8 cellular contexts compared by ENCODE assay signal in genomic region chr15:65355173-65355982, GRCh38. TPM values are rescaled to one million over a fixed set of nuclear protein-coding genes. Genes with fewer than 3 reads are reported as not detected.
DNase-seq lines count a peak whose midpoint lies in the region; ATAC-seq and TF ChIP-seq lines count a peak whose summit lies in the region.

No MANE protein-coding gene starts in this region.

- POLR2A ChIA-PET in CD8-positive, alpha-beta memory T cell (lab: Charles Lee), result no interaction called here

- CTCF ChIA-PET in CD8-positive, alpha-beta memory T cell (lab: Charles Lee), result interaction anchor here (0.9 kb wide), 1 partner anchor 30 kb away, joined by 3 read pairs; no protein-coding TSS in a partner anchor

- ATAC-seq in left cardiac atrium (peak; percentile 23 to 61), HG02571 (IDR thresholded peaks at IDR 0.05; ENCODE audit: unreplicated experiment) (no peak), HG02938 (IDR thresholded peaks at IDR 0.05; ENCODE audit: unreplicated experiment) (no peak), GM18498 (IDR thresholded peaks at IDR 0.05; ENCODE audit: unreplicated experiment) (no peak), HG03565 (IDR thresholded peaks at IDR 0.05; ENCODE audit: unreplicated experiment) (no peak)

- H3K4me1 Mint-ChIP-seq in CD8-positive, alpha-beta memory T cell, result peaks cover 5 to 7% (median 7%) of the 10 kb centered on the region in 3 donors

- DNase-seq in CD8-positive, alpha-beta memory T cell, result no peak
- DNase-seq in WERI-Rb-1 (peak; percentile 81), left cardiac atrium (no peak), pons (ENCODE audit: low spot score) (peak; percentile 80)

- peaks cover 23% of the 10 kb centered on the region for H3K27me3 ChIP-seq in CD8-positive, alpha-beta memory T cell (ENCODE audit: insufficient read depth, low read length, poor library complexity, severe bottlenecking)
- H3K27me3 ChIP-seq in WERI-Rb-1 (ENCODE audit: insufficient read depth, low read depth, severe bottlenecking), result no peaks in the 10 kb centered on the region

- H3K27ac Mint-ChIP-seq in CD8-positive, alpha-beta memory T cell, result no peak overlapping the region

- no peak for TF ChIP-seq CTCF in WERI-Rb-1 (IDR thresholded peaks at IDR 0.05; ENCODE audit: low read depth, low read length)

- intact Hi-C loops in left cardiac atrium (cut with DNase I), result no loop called here

- H3K9me3 ChIP-seq in CD8-positive, alpha-beta memory T cell (ENCODE audit: low read length), result no peaks in the 10 kb centered on the region
- peaks cover 7% of the 10 kb centered on the region for H3K9me3 ChIP-seq in WERI-Rb-1 (ENCODE audit: severe bottlenecking)

- H3K4me1 ChIP-seq in CD8-positive, alpha-beta memory T cell (ENCODE audit: insufficient read depth, low read length), result no peaks in the 10 kb centered on the region

- H3K4me3 ChIP-seq in CD8-positive, alpha-beta memory T cell (ENCODE audit: low read length), result no peak overlapping the region
- peak overlapping the region; percentile 61 for H3K4me3 ChIP-seq in WERI-Rb-1 (ENCODE audit: low read depth, low read length)

- H3K9me3 Mint-ChIP-seq in CD8-positive, alpha-beta memory T cell, result peaks cover 5 to 22% (median 11%) of the 10 kb centered on the region in 5 donors

- no peaks in the 10 kb centered on the region for H3K36me3 ChIP-seq in CD8-positive, alpha-beta memory T cell (ENCODE audit: insufficient read depth, low read length)
- no peaks in the 10 kb centered on the region for H3K36me3 ChIP-seq in WERI-Rb-1

- H3K27me3 Mint-ChIP-seq in CD8-positive, alpha-beta memory T cell, result peaks cover 36 to 61% of the 10 kb centered on the region in 2 donors

- H3K4me3 Mint-ChIP-seq in CD8-positive, alpha-beta memory T cell, result peak overlapping the region in 4 of 7 donors; percentile 38 to 60 (median 57)

- H3K27ac ChIP-seq in CD8-positive, alpha-beta memory T cell (ENCODE audit: low read depth, low read length), result no peak overlapping the region
- peak overlapping the region; percentile 89 for H3K27ac ChIP-seq in WERI-Rb-1

- H3K36me3 Mint-ChIP-seq in CD8-positive, alpha-beta memory T cell, result peaks cover 0 to 9% (median 0%) of the 10 kb centered on the region in 3 donors

RNA-seq across cellular contexts. Expression of gene IGDCC3, which starts 22.4 kb away (rescaled TPM):
- total RNA-seq in CD8-positive, alpha-beta memory T cell, result not detected
- polyA plus RNA-seq in CD8-positive, alpha-beta memory T cell, result not detected
- total RNA-seq in left cardiac atrium, result under 1 TPM in 1 of 2 donors, not detected in 1; 0.09 TPM

RNA-seq across cellular contexts. Expression of gene RNU5B-1, which starts 50.9 kb away (rescaled TPM):
- not detected for total RNA-seq in CD8-positive, alpha-beta memory T cell
- not detected for polyA plus RNA-seq in CD8-positive, alpha-beta memory T cell
- 10 to 100 TPM; 39.9 to 44.0 TPM for total RNA-seq in left cardiac atrium

RNA-seq across cellular contexts. Expression of gene RNU5A-1, which starts 59.5 kb away (rescaled TPM):
- not detected for total RNA-seq in CD8-positive, alpha-beta memory T cell
- not detected for polyA plus RNA-seq in CD8-positive, alpha-beta memory T cell
- total RNA-seq in left cardiac atrium, result not detected

Comparison
In these comparisons a context has a peak if more than half of its experiments do, and no peak if none do; other contexts are left out.
1. DNase-seq: peak in WERI-Rb-1 (single experiment) and pons (single experiment); none in CD8-positive, alpha-beta memory T cell (0 of 5) and left cardiac atrium (single experiment).
2. ATAC-seq: peak in left cardiac atrium (2 of 2); none in HG02571 (single experiment), HG02938 (single experiment), GM18498 (single experiment) and HG03565 (single experiment).
3. RNA of gene RNU5B-1, which starts 50.9 kb away (total RNA-seq): 39.9 to 44.0 TPM in left cardiac atrium; not detected in CD8-positive, alpha-beta memory T cell; every median in the first group is over 4 times any median in the second.